12 cellular contexts compared by ENCODE assay signal in genomic region chr3:156135921-156136655, GRCh38. TPM values are rescaled to one million over a fixed set of nuclear protein-coding genes. Genes with fewer than 3 reads are reported as not detected.
DNase-seq lines count a peak whose midpoint lies in the region; ATAC-seq and TF ChIP-seq lines count a peak whose summit lies in the region.
"Had no signal": no experiment of that assay in that cellular context is flagged by ENCODE, and none has a peak within 500 bp of the region (broad histone marks: within the 10 kb centered on the region; RNA-seq: fewer than 3 reads in every experiment).

No MANE protein-coding gene starts in this region.

- H3K36me3 Mint-ChIP-seq in activated naive CD4-positive, alpha-beta T cell treated with anti-CD3 and anti-CD28 coated beads for 36 hours (ENCODE audit: low read depth): no peaks in the 10 kb centered on the region
- no peaks in the 10 kb centered on the region for H3K36me3 Mint-ChIP-seq in stimulated activated effector memory CD8-positive, alpha-beta T cell treated with anti-CD3 and anti-CD28 coated beads, Interleukin-12 subunit alpha, Interleukin-12 subunit beta, amount 100 ng/mL, for 72 hours
- H3K36me3 Mint-ChIP-seq: mesothelial cell of epicardium had no signal

- in situ Hi-C loops in astrocyte of the spinal cord (cut with HindIII; ENCODE audit: low sequenced_read_pairs): no loop called here

- peaks cover 17% of the 10 kb centered on the region for H3K27me3 Mint-ChIP-seq in activated naive CD4-positive, alpha-beta T cell treated with anti-CD3 and anti-CD28 coated beads for 36 hours (ENCODE audit: low read depth)

- CTCF ChIA-PET in activated naive CD4-positive, alpha-beta T cell treated with anti-CD3 and anti-CD28 coated beads for 36 hours (lab: Charles Lee): interaction anchor here (1.0 to 1.8 kb wide), 3 partner anchors 9 to 92 kb away, joined by 3 to 7 read pairs (median 5); no protein-coding TSS in a partner anchor

- no peak overlapping the region for H3K27ac Mint-ChIP-seq in activated naive CD4-positive, alpha-beta T cell treated with anti-CD3 and anti-CD28 coated beads for 36 hours
- no peak overlapping the region for H3K27ac Mint-ChIP-seq in stimulated activated effector memory CD8-positive, alpha-beta T cell treated with anti-CD3 and anti-CD28 coated beads, Interleukin-12 subunit alpha, Interleukin-12 subunit beta, amount 100 ng/mL, for 72 hours
- H3K27ac Mint-ChIP-seq: mesothelial cell of epicardium had no signal

- H3K4me3 ChIP-seq in HFF-Myc (replicated peaks; ENCODE audit: low read depth, low read length) (no peak overlapping the region), astrocyte of the spinal cord (ENCODE audit: low read depth, low read length) (no peak overlapping the region)
- H3K4me3 ChIP-seq: heart left ventricle had no signal

- H3K9me3 Mint-ChIP-seq in activated naive CD4-positive, alpha-beta T cell treated with anti-CD3 and anti-CD28 coated beads for 36 hours: no peaks in the 10 kb centered on the region
- H3K9me3 Mint-ChIP-seq in stimulated activated effector memory CD8-positive, alpha-beta T cell treated with anti-CD3 and anti-CD28 coated beads, Interleukin-12 subunit alpha, Interleukin-12 subunit beta, amount 100 ng/mL, for 72 hours: no peaks in the 10 kb centered on the region
- H3K9me3 Mint-ChIP-seq: mesothelial cell of epicardium had no signal

- DNase-seq in activated naive CD4-positive, alpha-beta T cell treated with anti-CD3 and anti-CD28 coated beads for 36 hours: peak; percentile 26
- no peak for DNase-seq in activated naive CD4-positive, alpha-beta T cell treated with anti-CD3 and anti-CD28 coated beads, Interleukin-2, amount 50 U/mL, for 16 hours
- DNase-seq in HFF-Myc (ENCODE audit: extremely low read depth, low read depth) (no peak), astrocyte of the spinal cord (ENCODE audit: low read depth, low spot score) (no peak), NCI-H2196 (lab: John Stamatoyannopoulos, UW; ENCODE audit: unreplicated experiment) (no peak), ecto neural progenitor cell (ENCODE audit: low spot score) (no peak)
- no peak for DNase-seq in stimulated activated effector memory CD8-positive, alpha-beta T cell treated with anti-CD3 and anti-CD28 coated beads, Interleukin-12 subunit alpha, Interleukin-12 subunit beta, amount 100 ng/mL, for 72 hours (ENCODE audit: low spot score in 2 of 2)
- DNase-seq: HCEC 1CT, heart left ventricle, Right ventricle myocardium superior had no signal

- peak; percentile 91 for ATAC-seq in stimulated activated effector memory CD8-positive, alpha-beta T cell treated with anti-CD3 and anti-CD28 coated beads, Interleukin-12 subunit alpha, Interleukin-12 subunit beta, amount 100 ng/mL, for 72 hours
- ATAC-seq in GM21528 (IDR thresholded peaks at IDR 0.05; ENCODE audit: low FRiP score, unreplicated experiment): no peak
- ATAC-seq: heart left ventricle had no signal

- intact Hi-C loops in activated naive CD4-positive, alpha-beta T cell treated with anti-CD3 and anti-CD28 coated beads for 36 hours (cut with micrococcal nuclease): no loop called here

- H3K4me3 Mint-ChIP-seq in activated naive CD4-positive, alpha-beta T cell treated with anti-CD3 and anti-CD28 coated beads for 36 hours: no peak overlapping the region
- no peak overlapping the region for H3K4me3 Mint-ChIP-seq in stimulated activated effector memory CD8-positive, alpha-beta T cell treated with anti-CD3 and anti-CD28 coated beads, Interleukin-12 subunit alpha, Interleukin-12 subunit beta, amount 100 ng/mL, for 72 hours
- H3K4me3 Mint-ChIP-seq: mesothelial cell of epicardium had no signal

- TF ChIP-seq CTCF in HFF-Myc (IDR thresholded peaks at IDR 0.05; ENCODE audit: low read depth, low read length, missing control alignments) (peak; percentile 53), astrocyte of the spinal cord (IDR thresholded peaks at IDR 0.05; ENCODE audit: low read depth, low read length) (peak; percentile 12)

- no peaks in the 10 kb centered on the region for H3K4me1 Mint-ChIP-seq in activated naive CD4-positive, alpha-beta T cell treated with anti-CD3 and anti-CD28 coated beads for 36 hours (ENCODE audit: low read depth)
- H3K4me1 Mint-ChIP-seq in stimulated activated effector memory CD8-positive, alpha-beta T cell treated with anti-CD3 and anti-CD28 coated beads, Interleukin-12 subunit alpha, Interleukin-12 subunit beta, amount 100 ng/mL, for 72 hours: peaks cover 6% of the 10 kb centered on the region

RNA-seq across cellular contexts. Expression of gene KCNAB1, which starts 15.7 kb away (rescaled TPM):
- total RNA-seq in activated naive CD4-positive, alpha-beta T cell treated with anti-CD3 and anti-CD28 coated beads for 36 hours: not detected
